In genomic region chr10:108203905-108204527, GRCh38 we compare ENCODE assay signal across 24 cellular contexts.
DNase-seq lines count a peak whose midpoint lies in the region; ATAC-seq and TF ChIP-seq lines count a peak whose summit lies in the region.
"Had no signal": no experiment of that assay in that cellular context is flagged by ENCODE, and none has a peak within 500 bp of the region (broad histone marks: within the 10 kb centered on the region; RNA-seq: fewer than 3 reads in every experiment).

No MANE protein-coding gene starts in this region.

- H3K4me2 ChIP-seq in GM23338, result no peak overlapping the region
- no peak overlapping the region for H3K4me2 ChIP-seq in neuronal stem cell (ENCODE audit: insufficient read depth, low read length, poor library complexity, severe bottlenecking)
- H3K4me2 ChIP-seq: BLaER1, PC-9 had no signal

- H3K23ac ChIP-seq in neuronal stem cell (ENCODE audit: low read depth, low read length, poor library complexity), result no peak overlapping the region

- peak overlapping the region; percentile 51 for H2AK5ac ChIP-seq in neuronal stem cell (ENCODE audit: low read depth, low read length)

- H3K27ac ChIP-seq in GM23338 (ENCODE audit: low read depth) (no peak overlapping the region; the same call in 1 of the 2 replicates), HUES64 (ENCODE audit: low read depth, low read length) (peak overlapping the region; percentile 0; the same call in 1 of the 2 replicates), neuronal stem cell (replicated peaks; ENCODE audit: low read length) (no peak overlapping the region)
- H3K27ac ChIP-seq: BLaER1, PC-9, prostate gland, tibial nerve had no signal

- H3K36me3 ChIP-seq in GM23338 (ENCODE audit: insufficient read depth) (no peaks in the 10 kb centered on the region), HUES64 (ENCODE audit: insufficient read depth, low read length) (no peaks in the 10 kb centered on the region), neuronal stem cell (replicated peaks in 1 of 2; ENCODE audit: control insufficient read depth in 2 of 2, insufficient read depth in 2 of 2, low read length in 2 of 2) (no peaks in the 10 kb centered on the region)
- H3K36me3 ChIP-seq: BLaER1, prostate gland, tibial nerve had no signal

- H4K20me1 ChIP-seq in GM23338 (replicated peaks; ENCODE audit: insufficient read depth), result no peaks in the 10 kb centered on the region
- H4K20me1 ChIP-seq: BLaER1 had no signal

- no peak overlapping the region for H4K91ac ChIP-seq in neuronal stem cell (ENCODE audit: low read depth, low read length, poor library complexity)

- peak overlapping the region; percentile 74 for H3K18ac ChIP-seq in neuronal stem cell (ENCODE audit: low read length)

- TF ChIP-seq CTCF in GM23338 (conservative IDR thresholded peaks at IDR 0.05; ENCODE audit: low read depth in 2 of 2), result no peak
- no peak for TF ChIP-seq CTCF in natural killer cell (IDR thresholded peaks at IDR 0.05)

- no peaks in the 10 kb centered on the region for H3K36me3 Mint-ChIP-seq in GM23338 (ENCODE audit: low read depth)
- H3K36me3 Mint-ChIP-seq in activated naive CD8-positive, alpha-beta T cell treated with anti-CD3 and anti-CD28 coated beads for 36 hours, result no peaks in the 10 kb centered on the region
- H3K36me3 Mint-ChIP-seq in natural killer cell, result no peaks in the 10 kb centered on the region
- H3K36me3 Mint-ChIP-seq: activated naive CD4-positive, alpha-beta T cell treated with anti-CD3 and anti-CD28 coated beads, Interleukin-2, amount 10 ng/mL, durations not matched to agents 7 days and 5 days; brain had no signal

- no peak overlapping the region for H3K4ac ChIP-seq in neuronal stem cell (ENCODE audit: low read length)

- H3K27me3 ChIP-seq in GM23338 (ENCODE audit: insufficient read depth) (no peaks in the 10 kb centered on the region), HUES64 (ENCODE audit: insufficient read depth, low read length) (no peaks in the 10 kb centered on the region), neuronal stem cell (ENCODE audit: control insufficient read depth in 3 of 3, insufficient read depth in 3 of 3, low read depth in 1 of 3, low read length in 3 of 3) (no peaks in the 10 kb centered on the region)
- H3K27me3 ChIP-seq: BLaER1, tibial nerve had no signal

- H3K14ac ChIP-seq in neuronal stem cell (ENCODE audit: low read length), result no peak overlapping the region

- intact Hi-C loops in natural killer cell (cut with micrococcal nuclease), result no loop called here

- H3K27ac Mint-ChIP-seq in GM23338 (peak overlapping the region; percentile 48; the same call in 1 of the 2 replicates), natural killer cell (no peak overlapping the region)
- no peak overlapping the region for H3K27ac Mint-ChIP-seq in activated naive CD8-positive, alpha-beta T cell treated with anti-CD3 and anti-CD28 coated beads for 36 hours
- H3K27ac Mint-ChIP-seq: activated naive CD4-positive, alpha-beta T cell treated with anti-CD3 and anti-CD28 coated beads, Interleukin-2, amount 10 ng/mL, durations not matched to agents 7 days and 5 days; activated T-helper 17 cell treated with anti-CD3 and anti-CD28 coated beads, Interleukin-2, amount 50 U/mL, for 72 hours; endodermal cell; T-helper 2 cell treated with Interferon-gamma antibody and Interleukin-4, amounts not matched to agents 5 μg/mL and 100 μg/mL, for 36 hours had no signal

- H3K4me1 Mint-ChIP-seq in GM23338 (peaks cover 5% of the 10 kb centered on the region), natural killer cell (no peaks in the 10 kb centered on the region)
- H3K4me1 Mint-ChIP-seq in activated naive CD8-positive, alpha-beta T cell treated with anti-CD3 and anti-CD28 coated beads for 36 hours, result no peaks in the 10 kb centered on the region
- H3K4me1 Mint-ChIP-seq: activated naive CD4-positive, alpha-beta T cell treated with anti-CD3 and anti-CD28 coated beads, Interleukin-2, amount 10 ng/mL, durations not matched to agents 7 days and 5 days; activated T-helper 17 cell treated with anti-CD3 and anti-CD28 coated beads, Interleukin-2, amount 50 U/mL, for 72 hours had no signal

- H2BK120ac ChIP-seq in neuronal stem cell (ENCODE audit: low read depth, low read length), result peak overlapping the region; percentile 3

- H2BK5ac ChIP-seq in neuronal stem cell (ENCODE audit: low read length), result no peak overlapping the region

- H3K4me3 Mint-ChIP-seq in GM23338 (no peak overlapping the region), natural killer cell (no peak overlapping the region)
- no peak overlapping the region for H3K4me3 Mint-ChIP-seq in activated naive CD8-positive, alpha-beta T cell treated with anti-CD3 and anti-CD28 coated beads for 36 hours
- H3K4me3 Mint-ChIP-seq: activated naive CD4-positive, alpha-beta T cell treated with anti-CD3 and anti-CD28 coated beads, Interleukin-2, amount 10 ng/mL, durations not matched to agents 7 days and 5 days; activated T-helper 17 cell treated with anti-CD3 and anti-CD28 coated beads, Interleukin-2, amount 50 U/mL, for 72 hours; brain; endodermal cell; T-helper 2 cell treated with Interferon-gamma antibody and Interleukin-4, amounts not matched to agents 5 μg/mL and 100 μg/mL, for 36 hours had no signal

- no peaks in the 10 kb centered on the region for H3K79me1 ChIP-seq in neuronal stem cell (ENCODE audit: low read depth, low read length)

- 87% methylated on average over 3 of the region's 3 CpGs for WGBS in HUES64
- no CpG with 5 or more reads among the region's 3 CpGs for WGBS in neuronal stem cell (ENCODE audit: extremely low coverage in 2 of 2, insufficient read length in 2 of 2, insufficient replicate concordance in 1 of 2), 2 donors

- H2BK12ac ChIP-seq in neuronal stem cell (ENCODE audit: low read length), result no peak overlapping the region

- H4K8ac ChIP-seq in neuronal stem cell (ENCODE audit: low read depth, low read length), result no peak overlapping the region

- H3K9me2 ChIP-seq in GM23338 (ENCODE audit: insufficient read depth), result 0 out of 2 replicates have a peak, but pooled peaks cover 5% of the 10 kb centered on the region

- H3K9me3 ChIP-seq in HUES64 (ENCODE audit: insufficient read depth, low read depth, low read length) (no peaks in the 10 kb centered on the region), neuronal stem cell (replicated peaks in 1 of 2; ENCODE audit: control insufficient read depth in 2 of 2, insufficient read depth in 1 of 2, low read depth in 1 of 2, low read length in 2 of 2) (no peaks in the 10 kb centered on the region)
- H3K9me3 ChIP-seq: BLaER1, prostate gland, tibial nerve had no signal

- H3K27me3 Mint-ChIP-seq in GM23338 (ENCODE audit: insufficient read depth, low read depth, poor library complexity) (no peaks in the 10 kb centered on the region), natural killer cell (ENCODE audit: low read depth in 2 of 2) (no peaks in the 10 kb centered on the region)
- no peaks in the 10 kb centered on the region for H3K27me3 Mint-ChIP-seq in activated naive CD8-positive, alpha-beta T cell treated with anti-CD3 and anti-CD28 coated beads for 36 hours
- H3K27me3 Mint-ChIP-seq: activated naive CD4-positive, alpha-beta T cell treated with anti-CD3 and anti-CD28 coated beads, Interleukin-2, amount 10 ng/mL, durations not matched to agents 7 days and 5 days; activated T-helper 17 cell treated with anti-CD3 and anti-CD28 coated beads, Interleukin-2, amount 50 U/mL, for 72 hours; brain had no signal

- H3K4me1 ChIP-seq in GM23338 (ENCODE audit: insufficient read depth), result no peaks in the 10 kb centered on the region
- H3K4me1 ChIP-seq in HUES64 (ENCODE audit: insufficient read depth, low read length), result peaks cover 12% of the 10 kb centered on the region; the same call in 1 of the 2 replicates
- H3K4me1 ChIP-seq in neuronal stem cell (ENCODE audit: control insufficient read depth in 2 of 2, insufficient read depth in 1 of 2, low read depth in 1 of 2, low read length in 2 of 2), result no peaks in the 10 kb centered on the region
- H3K4me1 ChIP-seq: BLaER1, prostate gland, tibial nerve had no signal

- H3K9ac ChIP-seq in HUES64 (ENCODE audit: low read depth, low read length) (no peak overlapping the region), neuronal stem cell (ENCODE audit: low read depth, low read length, poor library complexity) (no peak overlapping the region)
- H3K9ac ChIP-seq: BLaER1 had no signal

- no peak overlapping the region for H3K4me3 ChIP-seq in GM23338
- H3K4me3 ChIP-seq in HUES64 (ENCODE audit: low read length), result no peak overlapping the region
- H3K4me3 ChIP-seq in neuronal stem cell (ENCODE audit: low read length in 2 of 2), result no peak overlapping the region
- H3K4me3 ChIP-seq: BLaER1, PC-9, prostate gland, tibial nerve had no signal

- peak overlapping the region; percentile 8 for H2BK15ac ChIP-seq in neuronal stem cell (ENCODE audit: low read length)

- H3K79me2 ChIP-seq in GM23338 (replicated peaks; ENCODE audit: insufficient read depth), result no peaks in the 10 kb centered on the region

- H2AFZ ChIP-seq in GM23338, result peak overlapping the region; percentile 75
- no peak overlapping the region for H2AFZ ChIP-seq in neuronal stem cell (ENCODE audit: low read length)
- H2AFZ ChIP-seq: PC-9 had no signal

- no peak for DNase-seq in GM23338 (ENCODE audit: low spot score)
- no peak for DNase-seq in neuronal stem cell (ENCODE audit: low spot score)
- no peak for DNase-seq in cerebellum (ENCODE audit: low spot score)
- no peak for DNase-seq in activated naive CD8-positive, alpha-beta T cell treated with anti-CD3 and anti-CD28 coated beads for 36 hours
- no peak for DNase-seq in natural killer cell
- DNase-seq: activated naive CD4-positive, alpha-beta T cell treated with anti-CD3 and anti-CD28 coated beads, Interleukin-2, amount 10 ng/mL, durations not matched to agents 7 days and 5 days; dermis blood vessel endothelial cell; left ventricle myocardium superior; NCI-H1417 treated with DMSO at 0.1 percent for 48 hours; NCI-H2081; NCI-H2227 treated with DMSO at 0.1 percent for 48 hours; NCI-H526 treated with DMSO at 0.1 percent for 48 hours; PC-9; Right ventricle myocardium superior had no signal

- no peaks in the 10 kb centered on the region for H3F3A ChIP-seq in GM23338 (replicated peaks; ENCODE audit: low read depth)

- ATAC-seq in GM18868 (IDR thresholded peaks at IDR 0.05; ENCODE audit: unreplicated experiment), result peak; percentile 12
- peak; percentile 69 for ATAC-seq in GM23338
- no peak for ATAC-seq in natural killer cell
- ATAC-seq: activated T-helper 17 cell treated with anti-CD3 and anti-CD28 coated beads, Interleukin-2, amount 50 U/mL, for 72 hours; left ventricle myocardium superior; sciatic nerve had no signal

- H3K9me3 Mint-ChIP-seq in GM23338 (no peaks in the 10 kb centered on the region), natural killer cell (peaks cover 6 to 11% of the 10 kb centered on the region in 2 donors)
- peaks cover 2% of the 10 kb centered on the region for H3K9me3 Mint-ChIP-seq in activated naive CD8-positive, alpha-beta T cell treated with anti-CD3 and anti-CD28 coated beads for 36 hours
- H3K9me3 Mint-ChIP-seq: brain, endodermal cell had no signal

TF ChIP-seq in GM23338, 12 proteins besides CTCF, POLR2A, EP300 and RAD21 (continues in another document):
- TF ChIP-seq STAT1 (IDR thresholded peaks at IDR 0.05; ENCODE audit: unreplicated experiment), result no peak

Comparison
In these comparisons a context has a peak if more than half of its experiments do, and no peak if none do; other contexts are left out.
1. ATAC-seq: peak in GM18868 (single experiment) and GM23338 (single experiment); none in natural killer cell (0 of 3).